ENCODE assay signal across 1 cellular context in genomic region chr22:26658671-26659478, GRCh38.
TF ChIP-seq lines count a peak whose summit lies in the region.

No MANE protein-coding gene starts in this region.

TF ChIP-seq in K562, 482 proteins besides CTCF, POLR2A, EP300 and RAD21 (continued from another document and continues in another):
- TF ChIP-seq ZBTB43 (CRISPR knock-in tag; IDR thresholded peaks at IDR 0.05) (no peak), JUNB (CRISPR knock-in tag; conservative IDR thresholded peaks at IDR 0.05) (no peak), ZNF197 (CRISPR knock-in tag; IDR thresholded peaks at IDR 0.05; ENCODE audit: low read depth) (no peak), HDAC6 (IDR thresholded peaks at IDR 0.05; ENCODE audit: low read depth, low read length) (no peak), CREBBP (IDR thresholded peaks at IDR 0.05; ENCODE audit: low read depth, low read length) (no peak), NFE2L1 (tag; IDR thresholded peaks at IDR 0.05; ENCODE audit: borderline replicate concordance, low read depth) (peak; percentile 93), ZNF785 (CRISPR knock-in tag; IDR thresholded peaks at IDR 0.05) (no peak), KDM2B (CRISPR knock-in tag; IDR thresholded peaks at IDR 0.05) (no peak), ZZZ3 (IDR thresholded peaks at IDR 0.05) (no peak), REST (CRISPR knock-in tag; IDR thresholded peaks at IDR 0.05; ENCODE audit: low read depth) (no peak), ZNF449 (CRISPR knock-in tag; IDR thresholded peaks at IDR 0.05) (no peak), KLF16 (IDR thresholded peaks at IDR 0.05) (no peak), CHD4 (IDR thresholded peaks at IDR 0.05; ENCODE audit: insufficient read depth, insufficient replicate concordance, low read depth, low read length, poor library complexity, severe bottlenecking) (no peak), RBM39 (optimal IDR thresholded peaks at IDR 0.05; ENCODE audit: low read depth, low read length) (no peak), ZBTB12 (CRISPR knock-in tag; IDR thresholded peaks at IDR 0.05) (no peak), KDM4B (IDR thresholded peaks at IDR 0.05; ENCODE audit: borderline replicate concordance in 2 of 2, low read depth in 1 of 2) (no peak), ETV6 (IDR thresholded peaks at IDR 0.05; ENCODE audit: borderline replicate concordance in 1 of 2, low read depth in 2 of 2, low read length in 1 of 2) (no peak), ETV6 (CRISPR knock-in tag; IDR thresholded peaks at IDR 0.05; ENCODE audit: borderline replicate concordance) (no peak), PCBP2 (IDR thresholded peaks at IDR 0.05; ENCODE audit: low read depth, low read length, poor library complexity, severe bottlenecking) (no peak), ZNF586 (CRISPR knock-in tag; conservative IDR thresholded peaks at IDR 0.05) (no peak), DDX20 (tag; IDR thresholded peaks at IDR 0.05; ENCODE audit: low read depth) (no peak), PHF8 (IDR thresholded peaks at IDR 0.05; ENCODE audit: borderline replicate concordance, low read length) (no peak; the same call in 1 of the 2 replicates), ZNF79 (CRISPR knock-in tag; IDR thresholded peaks at IDR 0.05; ENCODE audit: low read depth) (no peak), ZFP91 (CRISPR knock-in tag; IDR thresholded peaks at IDR 0.05) (no peak), C11orf30 (IDR thresholded peaks at IDR 0.05; ENCODE audit: low read depth) (peak; percentile 99), TSC22D4 (tag; IDR thresholded peaks at IDR 0.05) (no peak), NR4A1 (CRISPR knock-in tag; IDR thresholded peaks at IDR 0.05) (no peak), NR4A1 (tag; IDR thresholded peaks at IDR 0.05) (no peak), FOXP4 (CRISPR knock-in tag; IDR thresholded peaks at IDR 0.05; ENCODE audit: borderline replicate concordance) (no peak), ZNF212 (CRISPR knock-in tag; IDR thresholded peaks at IDR 0.05) (no peak), ZNF57 (CRISPR knock-in tag; IDR thresholded peaks at IDR 0.05) (no peak), CGGBP1 (CRISPR knock-in tag; IDR thresholded peaks at IDR 0.05) (no peak), ZNF431 (CRISPR knock-in tag; IDR thresholded peaks at IDR 0.05) (0 out of 2 replicates have a peak, but pooled peaks have one; percentile 26), SRF (CRISPR knock-in tag; IDR thresholded peaks at IDR 0.05) (no peak; a peak in 1 of 4 replicates), COPS2 (conservative IDR thresholded peaks at IDR 0.05) (no peak), ZBTB8A (IDR thresholded peaks at IDR 0.05; ENCODE audit: partially characterized antibody) (no peak), POLR3G (IDR thresholded peaks at IDR 0.05; ENCODE audit: extremely low read depth, insufficient read length, insufficient replicate concordance) (no peak), KDM1A (IDR thresholded peaks at IDR 0.05) (peak; percentile 43 to 59; a peak in 2 of 4 replicates), DEAF1 (CRISPR knock-in tag; IDR thresholded peaks at IDR 0.05) (no peak), PML (IDR thresholded peaks at IDR 0.05; ENCODE audit: low read length) (no peak), BRD9 (IDR thresholded peaks at IDR 0.05; ENCODE audit: low read depth, partially characterized antibody) (no peak), ZKSCAN8 (CRISPR knock-in tag; IDR thresholded peaks at IDR 0.05) (no peak), CCNT2 (IDR thresholded peaks at IDR 0.05; ENCODE audit: borderline replicate concordance, extremely low read depth, insufficient read length, low read depth, low read length) (no peak), NFATC3 (IDR thresholded peaks at IDR 0.05) (no peak), MYC (IDR thresholded peaks at IDR 0.05; ENCODE audit: low read depth, low read length) (peak; percentile 92), MYC (CRISPR knock-in tag; IDR thresholded peaks at IDR 0.05; ENCODE audit: borderline replicate concordance, low read depth) (no peak), BMI1 (IDR thresholded peaks at IDR 0.05; ENCODE audit: low read length) (no peak), ZFX (CRISPR knock-in tag; IDR thresholded peaks at IDR 0.05) (no peak; the same call in 1 of the 2 replicates), L3MBTL2 (IDR thresholded peaks at IDR 0.05) (peak; percentile 56), DIDO1 (tag; IDR thresholded peaks at IDR 0.05; ENCODE audit: low read depth) (no peak), CHD2 (IDR thresholded peaks at IDR 0.05; ENCODE audit: low read depth, low read length) (no peak), ZNF174 (CRISPR knock-in tag; IDR thresholded peaks at IDR 0.05) (no peak), MECOM (CRISPR knock-in tag; IDR thresholded peaks at IDR 0.05) (peak; percentile 95), BCLAF1 (IDR thresholded peaks at IDR 0.05; ENCODE audit: borderline replicate concordance in 1 of 2, control insufficient read depth in 1 of 2, low read depth in 2 of 2, low read length in 1 of 2) (no peak), THRB (CRISPR knock-in tag; conservative IDR thresholded peaks at IDR 0.05) (no peak)
